14 cellular contexts compared by ENCODE assay signal in the genomic region with DNA sequence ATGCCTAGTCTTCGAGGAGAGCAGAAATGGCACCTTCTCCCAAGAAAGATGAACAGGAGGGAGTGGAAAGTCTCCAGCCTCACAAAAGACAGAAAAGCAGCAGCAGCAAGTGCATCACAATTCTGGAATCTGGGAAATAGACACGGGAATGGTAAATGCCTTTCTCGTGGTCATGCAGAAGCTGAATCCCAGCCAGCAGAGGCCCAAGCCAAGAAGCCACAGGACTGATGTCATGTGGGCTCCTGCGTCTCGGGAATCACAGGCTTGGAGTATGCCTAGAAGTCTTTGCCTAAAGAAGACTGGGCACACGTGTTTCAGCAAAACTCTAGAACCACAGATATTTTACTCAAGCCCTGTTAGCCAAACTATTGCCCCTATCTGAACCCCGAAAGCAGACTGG.
DNase-seq lines count a peak whose midpoint lies in the region; ATAC-seq and TF ChIP-seq lines count a peak whose summit lies in the region.
"Had no signal": no experiment of that assay in that cellular context is flagged by ENCODE, and none has a peak within 500 bp of the region (broad histone marks: within the 10 kb centered on the region; RNA-seq: fewer than 3 reads in every experiment).

No MANE protein-coding gene starts in this region.

- H3K9me3 ChIP-seq in MG63, result no peaks in the 10 kb centered on the region
- H3K9me3 ChIP-seq: upper lobe of left lung had no signal

- ATAC-seq in memory B cell (ENCODE audit: low read depth) (no peak), GM18870 (IDR thresholded peaks at IDR 0.05; ENCODE audit: unreplicated experiment) (no peak), foreskin keratinocyte (no peak)
- ATAC-seq: stimulated activated naive CD8-positive, alpha-beta T cell treated with anti-CD3 and anti-CD28 coated beads, Interleukin-15, Interleukin-2, amounts not matched to agents 100 U/mL and 50 U/mL, for 24 hours had no signal

- no peaks in the 10 kb centered on the region for H3K36me3 ChIP-seq in MG63
- H3K36me3 ChIP-seq: upper lobe of left lung had no signal

- H3K4me3 ChIP-seq in AG10803 (ENCODE audit: low read length) (no peak overlapping the region), MG63 (no peak overlapping the region)
- H3K4me3 ChIP-seq: upper lobe of left lung had no signal

- H3K9me3 Mint-ChIP-seq in memory B cell, result peaks cover 5% of the 10 kb centered on the region

- peak overlapping the region; percentile 94 for H3K27ac Mint-ChIP-seq in memory B cell

- H3K27me3 ChIP-seq in MG63 (no peaks in the 10 kb centered on the region), foreskin keratinocyte (no peaks in the 10 kb centered on the region)
- H3K27me3 ChIP-seq: upper lobe of left lung had no signal

- H3K27ac ChIP-seq in VCaP (peak overlapping the region; percentile 40; the same call in 1 of the 2 replicates), foreskin keratinocyte (no peak overlapping the region)
- H3K27ac ChIP-seq: upper lobe of left lung had no signal

- TF ChIP-seq CTCF in AG10803 (conservative IDR thresholded peaks at IDR 0.05; ENCODE audit: low read length) (no peak), VCaP (conservative IDR thresholded peaks at IDR 0.05) (no peak), foreskin keratinocyte (conservative IDR thresholded peaks at IDR 0.05) (no peak)

- DNase-seq in AG10803 (ENCODE audit: low read depth) (peak; percentile 22), MG63 (peak; percentile 83), memory B cell (ENCODE audit: low spot score in 2 of 2) (no peak), NCI-H226 (no peak), foreskin keratinocyte (no peak), DMS 273 (lab: John Stamatoyannopoulos, UW; ENCODE audit: unreplicated experiment) (no peak)
- DNase-seq: activated CD4-positive, CD25-positive, alpha-beta regulatory T cell; effector memory CD4-positive, alpha-beta T cell; kidney; NCI-H2171; stimulated activated naive CD8-positive, alpha-beta T cell treated with anti-CD3 and anti-CD28 coated beads, Interleukin-15, Interleukin-2, amounts not matched to agents 100 U/mL and 50 U/mL, for 24 hours; upper lobe of left lung had no signal

- no peaks in the 10 kb centered on the region for H3K4me1 ChIP-seq in foreskin keratinocyte
- H3K4me1 ChIP-seq: upper lobe of left lung had no signal

- H3K4me3 Mint-ChIP-seq in memory B cell, result peak overlapping the region; percentile 55

- H3K4me1 Mint-ChIP-seq in memory B cell, result peaks cover 34% of the 10 kb centered on the region

- peaks cover 3% of the 10 kb centered on the region for H3K36me3 Mint-ChIP-seq in memory B cell

- H3K27me3 Mint-ChIP-seq in memory B cell, result no peaks in the 10 kb centered on the region

Comparison
In these comparisons a context has a peak if more than half of its experiments do, and no peak if none do; other contexts are left out.
1. DNase-seq: peak in AG10803 (single experiment) and MG63 (single experiment); none in memory B cell (0 of 2), NCI-H226 (single experiment), foreskin keratinocyte (0 of 2) and DMS 273 (single experiment).